1 cellular context compared by ENCODE assay signal in the genomic region with DNA sequence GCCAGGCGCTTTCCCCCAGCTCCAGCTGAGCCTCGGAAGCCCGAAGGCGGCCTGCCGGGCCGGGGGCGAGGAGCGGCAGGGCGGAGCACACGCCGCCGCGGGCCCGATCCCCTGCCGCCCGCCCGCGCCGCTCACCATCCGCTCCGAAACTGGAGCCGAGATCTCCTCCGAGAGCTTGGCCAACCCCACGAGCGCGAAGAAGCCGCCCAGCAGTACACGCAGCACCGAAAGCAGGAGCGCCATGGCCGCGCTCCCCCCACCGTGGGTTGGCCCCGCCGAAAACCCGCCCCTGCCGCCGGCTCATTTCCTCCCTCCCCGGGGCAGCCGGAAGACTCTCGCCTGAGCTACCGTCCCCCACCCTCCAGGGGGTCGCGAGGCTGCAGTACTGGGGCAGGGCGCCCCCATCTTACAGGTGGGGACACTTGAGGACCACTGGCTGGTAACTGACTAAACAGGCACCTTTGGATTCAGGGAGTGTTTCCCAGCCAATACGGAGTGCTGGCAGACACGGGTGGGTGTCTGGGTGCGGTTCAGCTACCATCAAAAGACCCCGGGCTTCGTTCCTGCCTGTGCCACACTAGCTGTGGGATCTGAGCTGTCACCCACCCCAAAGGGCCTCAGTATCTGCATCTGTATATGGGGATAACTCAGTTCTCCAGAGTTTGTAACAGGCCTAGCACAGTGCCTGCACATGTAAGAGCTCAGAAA.
TF ChIP-seq lines count a peak whose summit lies in the region.

TSS of gene TMEM35B (minus strand) at position 285 of the 708 bp plus-strand sequence. CDS start at position 243, 42 bp downstream.

TF ChIP-seq in H1, 55 proteins besides CTCF, POLR2A, EP300 and RAD21 (continued from another document):
- TF ChIP-seq ATF2 (IDR thresholded peaks at IDR 0.05; ENCODE audit: low read length): no peak
- TF ChIP-seq EZH2 (IDR thresholded peaks at IDR 0.05; ENCODE audit: low read depth, low read length, severe bottlenecking): no peak
- TF ChIP-seq RXRA (IDR thresholded peaks at IDR 0.05; ENCODE audit: insufficient read depth, low read depth, low read length): no peak
- TF ChIP-seq JUN (IDR thresholded peaks at IDR 0.05; ENCODE audit: low read depth, low read length): no peak
- no peak for TF ChIP-seq CEBPB (IDR thresholded peaks at IDR 0.05; ENCODE audit: low read depth, low read length)
- TF ChIP-seq BACH1 (IDR thresholded peaks at IDR 0.05; ENCODE audit: low read length): no peak; the same call in 1 of the 2 replicates
- TF ChIP-seq TAF1 (IDR thresholded peaks at IDR 0.05; ENCODE audit: low read depth, low read length): peak; percentile 47; the same call in 1 of the 2 replicates
- TF ChIP-seq CHD2 (IDR thresholded peaks at IDR 0.05; ENCODE audit: low read length): no peak
- no peak for TF ChIP-seq CTBP2 (IDR thresholded peaks at IDR 0.05; ENCODE audit: borderline replicate concordance, insufficient read depth, insufficient read length, low read length)
- peak; percentile 13 to 76; a peak in 1 of 4 replicates for TF ChIP-seq HDAC2 (IDR thresholded peaks at IDR 0.05; ENCODE audit: borderline replicate concordance in 1 of 2, low read depth in 2 of 2, low read length in 2 of 2)
- TF ChIP-seq ASH2L (IDR thresholded peaks at IDR 0.05; ENCODE audit: low read length): peak; percentile 72
- no peak for TF ChIP-seq SP2 (IDR thresholded peaks at IDR 0.05; ENCODE audit: low read length)
- TF ChIP-seq CREB1 (IDR thresholded peaks at IDR 0.05): 0 out of 2 replicates have a peak, but pooled peaks have one; percentile 13
- TF ChIP-seq SRF (IDR thresholded peaks at IDR 0.05; ENCODE audit: low read depth, low read length): no peak
- TF ChIP-seq ZNF274 (IDR thresholded peaks at IDR 0.05; ENCODE audit: borderline replicate concordance, extremely low read depth, low read length): no peak
- no peak for TF ChIP-seq CBX5 (IDR thresholded peaks at IDR 0.05; ENCODE audit: low read depth, low read length)
- TF ChIP-seq CHD7 (IDR thresholded peaks at IDR 0.05; ENCODE audit: insufficient replicate concordance, low read length): no peak
- TF ChIP-seq KDM5A (IDR thresholded peaks at IDR 0.05; ENCODE audit: low read length): no peak
- TF ChIP-seq KDM1A (IDR thresholded peaks at IDR 0.05; ENCODE audit: borderline replicate concordance, low read length): peak; percentile 89; the same call in 1 of the 2 replicates
- TF ChIP-seq BCL11A (IDR thresholded peaks at IDR 0.05; ENCODE audit: low read depth in 2 of 2, low read length in 2 of 2): no peak
- TF ChIP-seq HDAC6 (IDR thresholded peaks at IDR 0.05; ENCODE audit: low read depth, low read length): no peak
- TF ChIP-seq SIN3A (conservative IDR thresholded peaks at IDR 0.05 in 1 of 2, IDR thresholded peaks at IDR 0.05 in 1 of 2; ENCODE audit: low read depth in 1 of 2, low read length in 2 of 2): 0 out of 4 replicates have a peak, but pooled peaks of 1 of the 2 experiments have one; percentile 18
- TF ChIP-seq, protein P1, sequence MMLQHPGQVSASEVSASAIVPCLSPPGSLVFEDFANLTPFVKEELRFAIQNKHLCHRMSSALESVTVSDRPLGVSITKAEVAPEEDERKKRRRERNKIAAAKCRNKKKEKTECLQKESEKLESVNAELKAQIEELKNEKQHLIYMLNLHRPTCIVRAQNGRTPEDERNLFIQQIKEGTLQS (IDR thresholded peaks at IDR 0.05; ENCODE audit: insufficient read depth, low read depth, low read length): no peak
- no peak for TF ChIP-seq TEAD4 (IDR thresholded peaks at IDR 0.05; ENCODE audit: low read depth, low read length)
- TF ChIP-seq USF2 (IDR thresholded peaks at IDR 0.05; ENCODE audit: low read length): no peak
- TF ChIP-seq, protein P2, sequence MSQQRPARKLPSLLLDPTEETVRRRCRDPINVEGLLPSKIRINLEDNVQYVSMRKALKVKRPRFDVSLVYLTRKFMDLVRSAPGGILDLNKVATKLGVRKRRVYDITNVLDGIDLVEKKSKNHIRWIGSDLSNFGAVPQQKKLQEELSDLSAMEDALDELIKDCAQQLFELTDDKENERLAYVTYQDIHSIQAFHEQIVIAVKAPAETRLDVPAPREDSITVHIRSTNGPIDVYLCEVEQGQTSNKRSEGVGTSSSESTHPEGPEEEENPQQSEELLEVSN (IDR thresholded peaks at IDR 0.05): peak; percentile 11; the same call in 1 of the 2 replicates
- TF ChIP-seq RFX5 (IDR thresholded peaks at IDR 0.05; ENCODE audit: borderline replicate concordance, low read depth, low read length): no peak
- TF ChIP-seq PHF8 (conservative IDR thresholded peaks at IDR 0.05; ENCODE audit: low read depth, low read length): peak; percentile 71
- TF ChIP-seq RBBP5 (IDR thresholded peaks at IDR 0.05; ENCODE audit: borderline replicate concordance, low read depth, low read length): peak; percentile 62; the same call in 1 of the 2 replicates
- 0 out of 2 replicates have a peak, but pooled peaks have one; percentile 24 for TF ChIP-seq EGR1 (IDR thresholded peaks at IDR 0.05; ENCODE audit: borderline replicate concordance, low read depth, low read length)
- peak; percentile 36; the same call in 1 of the 2 replicates for TF ChIP-seq TBP (IDR thresholded peaks at IDR 0.05; ENCODE audit: low read depth, low read length)
- TF ChIP-seq CBX8 (IDR thresholded peaks at IDR 0.05; ENCODE audit: borderline replicate concordance, low read depth, low read length): no peak
- TF ChIP-seq, protein P3, sequence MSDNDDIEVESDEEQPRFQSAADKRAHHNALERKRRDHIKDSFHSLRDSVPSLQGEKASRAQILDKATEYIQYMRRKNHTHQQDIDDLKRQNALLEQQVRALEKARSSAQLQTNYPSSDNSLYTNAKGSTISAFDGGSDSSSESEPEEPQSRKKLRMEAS (IDR thresholded peaks at IDR 0.05): peak; percentile 40; the same call in 1 of the 2 replicates
- no peak for TF ChIP-seq MAFK (IDR thresholded peaks at IDR 0.05; ENCODE audit: low read depth, low read length)
- no peak for TF ChIP-seq YY1 (IDR thresholded peaks at IDR 0.05; ENCODE audit: low read depth, low read length)
- no peak for TF ChIP-seq POU5F1 (IDR thresholded peaks at IDR 0.05; ENCODE audit: low read depth, low read length)
